In the genomic region with DNA sequence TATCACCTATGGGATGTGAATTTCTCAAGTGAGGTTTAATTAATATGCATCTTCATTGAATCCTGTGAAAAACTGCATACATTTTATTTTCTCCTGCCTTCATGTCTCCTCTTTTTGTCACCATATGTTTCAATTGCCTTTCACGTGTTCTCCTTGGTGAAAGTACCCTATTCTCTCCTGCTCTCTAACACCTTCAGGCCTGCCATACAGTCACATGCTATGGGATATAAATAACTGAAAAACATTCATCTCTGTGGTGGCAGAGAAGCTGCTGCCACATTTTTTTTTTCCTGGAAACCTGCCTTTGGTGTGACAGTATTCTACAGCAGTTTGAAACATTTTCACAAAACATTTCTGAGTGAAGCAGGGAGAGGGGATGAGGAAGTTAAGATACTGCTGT, we compare ENCODE assay signal across 26 cellular contexts.
"Had no signal": no experiment of that assay in that cellular context is flagged by ENCODE, and none has a peak within 500 bp of the region (broad histone marks: within the 10 kb centered on the region; RNA-seq: fewer than 3 reads in every experiment).

No MANE protein-coding gene starts in this region.

- ATAC-seq: mucosa of descending colon; natural killer cell treated with Interleukin-12 subunit alpha and Interleukin-12 subunit beta and Interleukin-15 and Interleukin-18, amount 100 ng/mL, for 72 hours; pancreas; stimulated activated effector memory CD8-positive, alpha-beta T cell treated with anti-CD3 and anti-CD28 coated beads, Interleukin-12 subunit alpha, Interleukin-12 subunit beta, amount 100 ng/mL, for 72 hours had no signal

- H3K27me3 ChIP-seq: neutrophil, pancreas, sigmoid colon, stomach, testis, tibial artery, upper lobe of left lung had no signal

- H3K4me3 Mint-ChIP-seq: mesothelial cell of epicardium; naive B cell; natural killer cell treated with Interleukin-12 subunit alpha and Interleukin-12 subunit beta and Interleukin-15 and Interleukin-18, amount 100 ng/mL, for 72 hours; neural crest cell; stimulated activated effector memory CD8-positive, alpha-beta T cell treated with anti-CD3 and anti-CD28 coated beads, Interleukin-12 subunit alpha, Interleukin-12 subunit beta, amount 100 ng/mL, for 72 hours had no signal

- H3K4me3 ChIP-seq: coronary artery, mucosa of descending colon, pancreas, sigmoid colon, stomach, testis, tibial artery, upper lobe of left lung had no signal

- H3K27ac ChIP-seq: coronary artery, neutrophil, pancreas, sigmoid colon, stomach, testis, tibial artery, upper lobe of left lung had no signal

- H3K4me1 ChIP-seq: pancreas, sigmoid colon, stomach, testis, tibial artery, upper lobe of left lung had no signal

- DNase-seq: dermis blood vessel endothelial cell; effector memory CD4-positive, alpha-beta T cell; erythroblast; head of caudate nucleus; hippocampal formation; islet precursor cell; kidney glomerular epithelial cell; mesenchymal stem cell; mucosa of descending colon; naive B cell; pancreas; retina; sigmoid colon; stimulated activated CD4-positive, alpha-beta T cell treated with anti-CD3 and anti-CD28 coated beads, Interleukin-2, amount 100 ng/mL, for 24 hours; stimulated activated CD4-positive, alpha-beta T cell treated with anti-CD3 and anti-CD28 coated beads, Interleukin-4, amount 100 ng/mL, for 24 hours; stimulated activated naive CD4-positive, alpha-beta T cell treated with Interleukin-2 at 50 U/mL for 16 hours; stomach; testis; tibial artery; upper lobe of left lung had no signal

- H3K27ac Mint-ChIP-seq: mesothelial cell of epicardium; naive B cell; natural killer cell treated with Interleukin-12 subunit alpha and Interleukin-12 subunit beta and Interleukin-15 and Interleukin-18, amount 100 ng/mL, for 72 hours; stimulated activated effector memory CD8-positive, alpha-beta T cell treated with anti-CD3 and anti-CD28 coated beads, Interleukin-12 subunit alpha, Interleukin-12 subunit beta, amount 100 ng/mL, for 72 hours had no signal

- H3K36me3 ChIP-seq: neutrophil, pancreas, sigmoid colon, stomach, tibial artery, upper lobe of left lung had no signal

- H3K9me3 ChIP-seq: mucosa of descending colon, neutrophil, pancreas, sigmoid colon, stomach, testis, tibial artery, upper lobe of left lung had no signal

- H3K9me3 Mint-ChIP-seq: mesothelial cell of epicardium; naive B cell; stimulated activated effector memory CD8-positive, alpha-beta T cell treated with anti-CD3 and anti-CD28 coated beads, Interleukin-12 subunit alpha, Interleukin-12 subunit beta, amount 100 ng/mL, for 72 hours had no signal

- H3K4me1 Mint-ChIP-seq: mesothelial cell of epicardium; naive B cell; neural crest cell; stimulated activated effector memory CD8-positive, alpha-beta T cell treated with anti-CD3 and anti-CD28 coated beads, Interleukin-12 subunit alpha, Interleukin-12 subunit beta, amount 100 ng/mL, for 72 hours had no signal

- H3K36me3 Mint-ChIP-seq: mesothelial cell of epicardium; naive B cell; natural killer cell treated with Interleukin-12 subunit alpha and Interleukin-12 subunit beta and Interleukin-15 and Interleukin-18, amount 100 ng/mL, for 72 hours; stimulated activated effector memory CD8-positive, alpha-beta T cell treated with anti-CD3 and anti-CD28 coated beads, Interleukin-12 subunit alpha, Interleukin-12 subunit beta, amount 100 ng/mL, for 72 hours had no signal
